Comparison of ENCODE assay signal across 1 cellular context in the genomic region with DNA sequence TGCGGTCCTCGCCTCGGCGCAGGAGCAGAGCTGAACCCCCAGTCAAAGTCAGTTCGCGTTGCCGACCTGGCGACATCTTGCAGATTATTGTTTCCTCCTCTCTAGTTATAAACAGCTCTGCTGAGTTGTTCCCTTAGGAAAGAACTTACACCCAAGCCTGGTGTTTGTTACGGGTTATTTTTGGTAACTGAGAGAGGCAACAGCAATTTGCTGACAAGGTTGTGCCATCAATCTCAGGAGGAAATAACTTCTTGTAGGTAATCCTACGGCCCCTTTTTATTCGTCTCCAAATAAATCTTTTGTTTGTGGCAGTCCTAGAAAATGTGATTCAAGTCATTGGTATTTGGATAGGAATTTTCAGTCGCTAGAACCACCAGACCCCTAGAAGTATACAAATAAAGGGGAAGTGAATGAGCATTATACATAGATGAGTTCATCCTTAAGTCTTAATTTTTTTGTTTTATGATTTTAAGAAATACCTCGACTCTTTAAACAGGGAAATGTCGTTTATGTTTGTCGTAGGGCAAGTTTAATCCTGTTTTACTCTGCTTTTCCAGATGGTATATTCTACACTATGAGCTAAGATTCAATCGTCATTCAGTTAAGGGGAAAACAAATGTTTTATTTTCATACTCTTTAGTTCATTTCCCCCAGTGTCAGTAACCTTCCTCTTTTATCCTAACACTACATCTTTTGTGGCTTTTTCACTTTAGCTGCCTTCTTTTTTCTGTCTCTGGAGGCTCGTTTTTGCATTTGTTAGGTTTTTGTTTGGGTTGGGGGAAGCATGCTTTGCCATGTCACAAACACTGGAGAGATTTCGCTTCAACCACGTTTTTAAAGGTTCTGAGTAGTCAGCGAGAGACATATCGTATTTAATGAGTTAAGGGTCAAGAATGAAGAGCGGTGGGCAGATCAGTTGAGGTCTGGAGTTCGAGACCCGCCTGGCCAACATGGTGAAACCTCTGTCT.
TF ChIP-seq lines count a peak whose summit lies in the region.

No MANE protein-coding gene starts in this region.

TF ChIP-seq in SK-N-SH, 30 proteins besides CTCF, POLR2A, EP300 and RAD21:
- TF ChIP-seq, protein P1, sequence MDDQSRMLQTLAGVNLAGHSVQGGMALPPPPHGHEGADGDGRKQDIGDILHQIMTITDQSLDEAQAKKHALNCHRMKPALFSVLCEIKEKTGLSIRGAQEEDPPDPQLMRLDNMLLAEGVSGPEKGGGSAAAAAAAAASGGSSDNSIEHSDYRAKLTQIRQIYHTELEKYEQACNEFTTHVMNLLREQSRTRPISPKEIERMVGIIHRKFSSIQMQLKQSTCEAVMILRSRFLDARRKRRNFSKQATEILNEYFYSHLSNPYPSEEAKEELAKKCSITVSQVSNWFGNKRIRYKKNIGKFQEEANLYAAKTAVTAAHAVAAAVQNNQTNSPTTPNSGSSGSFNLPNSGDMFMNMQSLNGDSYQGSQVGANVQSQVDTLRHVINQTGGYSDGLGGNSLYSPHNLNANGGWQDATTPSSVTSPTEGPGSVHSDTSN (IDR thresholded peaks at IDR 0.05), result peak; percentile 28; the same call in 1 of the 2 replicates
- TF ChIP-seq TAF1 (IDR thresholded peaks at IDR 0.05; ENCODE audit: borderline replicate concordance, low read depth, low read length) (peak; percentile 31), GABPA (IDR thresholded peaks at IDR 0.05; ENCODE audit: low read depth) (no peak), RFX5 (IDR thresholded peaks at IDR 0.05; ENCODE audit: low read length) (no peak), YY1 (IDR thresholded peaks at IDR 0.05; ENCODE audit: low read depth) (no peak), GATA2 (CRISPR knock-in tag; IDR thresholded peaks at IDR 0.05) (no peak), FOXJ3 (CRISPR knock-in tag; IDR thresholded peaks at IDR 0.05) (no peak), FOSL2 (IDR thresholded peaks at IDR 0.05; ENCODE audit: borderline replicate concordance, low read depth) (peak; percentile 30; the same call in 1 of the 2 replicates), TCF12 (IDR thresholded peaks at IDR 0.05) (peak; percentile 15; the same call in 1 of the 2 replicates), MXI1 (IDR thresholded peaks at IDR 0.05; ENCODE audit: low read depth, low read length) (no peak)
- TF ChIP-seq, protein P2, sequence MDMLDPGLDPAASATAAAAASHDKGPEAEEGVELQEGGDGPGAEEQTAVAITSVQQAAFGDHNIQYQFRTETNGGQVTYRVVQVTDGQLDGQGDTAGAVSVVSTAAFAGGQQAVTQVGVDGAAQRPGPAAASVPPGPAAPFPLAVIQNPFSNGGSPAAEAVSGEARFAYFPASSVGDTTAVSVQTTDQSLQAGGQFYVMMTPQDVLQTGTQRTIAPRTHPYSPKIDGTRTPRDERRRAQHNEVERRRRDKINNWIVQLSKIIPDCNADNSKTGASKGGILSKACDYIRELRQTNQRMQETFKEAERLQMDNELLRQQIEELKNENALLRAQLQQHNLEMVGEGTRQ (IDR thresholded peaks at IDR 0.05; ENCODE audit: borderline replicate concordance, low read depth, low read length), result no peak
- TF ChIP-seq, protein P3, sequence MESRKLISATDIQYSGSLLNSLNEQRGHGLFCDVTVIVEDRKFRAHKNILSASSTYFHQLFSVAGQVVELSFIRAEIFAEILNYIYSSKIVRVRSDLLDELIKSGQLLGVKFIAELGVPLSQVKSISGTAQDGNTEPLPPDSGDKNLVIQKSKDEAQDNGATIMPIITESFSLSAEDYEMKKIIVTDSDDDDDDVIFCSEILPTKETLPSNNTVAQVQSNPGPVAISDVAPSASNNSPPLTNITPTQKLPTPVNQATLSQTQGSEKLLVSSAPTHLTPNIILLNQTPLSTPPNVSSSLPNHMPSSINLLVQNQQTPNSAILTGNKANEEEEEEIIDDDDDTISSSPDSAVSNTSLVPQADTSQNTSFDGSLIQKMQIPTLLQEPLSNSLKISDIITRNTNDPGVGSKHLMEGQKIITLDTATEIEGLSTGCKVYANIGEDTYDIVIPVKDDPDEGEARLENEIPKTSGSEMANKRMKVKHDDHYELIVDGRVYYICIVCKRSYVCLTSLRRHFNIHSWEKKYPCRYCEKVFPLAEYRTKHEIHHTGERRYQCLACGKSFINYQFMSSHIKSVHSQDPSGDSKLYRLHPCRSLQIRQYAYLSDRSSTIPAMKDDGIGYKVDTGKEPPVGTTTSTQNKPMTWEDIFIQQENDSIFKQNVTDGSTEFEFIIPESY (IDR thresholded peaks at IDR 0.05; ENCODE audit: borderline replicate concordance, low read depth), result no peak
- TF ChIP-seq, protein P4, sequence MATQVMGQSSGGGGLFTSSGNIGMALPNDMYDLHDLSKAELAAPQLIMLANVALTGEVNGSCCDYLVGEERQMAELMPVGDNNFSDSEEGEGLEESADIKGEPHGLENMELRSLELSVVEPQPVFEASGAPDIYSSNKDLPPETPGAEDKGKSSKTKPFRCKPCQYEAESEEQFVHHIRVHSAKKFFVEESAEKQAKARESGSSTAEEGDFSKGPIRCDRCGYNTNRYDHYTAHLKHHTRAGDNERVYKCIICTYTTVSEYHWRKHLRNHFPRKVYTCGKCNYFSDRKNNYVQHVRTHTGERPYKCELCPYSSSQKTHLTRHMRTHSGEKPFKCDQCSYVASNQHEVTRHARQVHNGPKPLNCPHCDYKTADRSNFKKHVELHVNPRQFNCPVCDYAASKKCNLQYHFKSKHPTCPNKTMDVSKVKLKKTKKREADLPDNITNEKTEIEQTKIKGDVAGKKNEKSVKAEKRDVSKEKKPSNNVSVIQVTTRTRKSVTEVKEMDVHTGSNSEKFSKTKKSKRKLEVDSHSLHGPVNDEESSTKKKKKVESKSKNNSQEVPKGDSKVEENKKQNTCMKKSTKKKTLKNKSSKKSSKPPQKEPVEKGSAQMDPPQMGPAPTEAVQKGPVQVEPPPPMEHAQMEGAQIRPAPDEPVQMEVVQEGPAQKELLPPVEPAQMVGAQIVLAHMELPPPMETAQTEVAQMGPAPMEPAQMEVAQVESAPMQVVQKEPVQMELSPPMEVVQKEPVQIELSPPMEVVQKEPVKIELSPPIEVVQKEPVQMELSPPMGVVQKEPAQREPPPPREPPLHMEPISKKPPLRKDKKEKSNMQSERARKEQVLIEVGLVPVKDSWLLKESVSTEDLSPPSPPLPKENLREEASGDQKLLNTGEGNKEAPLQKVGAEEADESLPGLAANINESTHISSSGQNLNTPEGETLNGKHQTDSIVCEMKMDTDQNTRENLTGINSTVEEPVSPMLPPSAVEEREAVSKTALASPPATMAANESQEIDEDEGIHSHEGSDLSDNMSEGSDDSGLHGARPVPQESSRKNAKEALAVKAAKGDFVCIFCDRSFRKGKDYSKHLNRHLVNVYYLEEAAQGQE (IDR thresholded peaks at IDR 0.05; ENCODE audit: low read depth, low read length), result no peak
- TF ChIP-seq, protein P5, sequence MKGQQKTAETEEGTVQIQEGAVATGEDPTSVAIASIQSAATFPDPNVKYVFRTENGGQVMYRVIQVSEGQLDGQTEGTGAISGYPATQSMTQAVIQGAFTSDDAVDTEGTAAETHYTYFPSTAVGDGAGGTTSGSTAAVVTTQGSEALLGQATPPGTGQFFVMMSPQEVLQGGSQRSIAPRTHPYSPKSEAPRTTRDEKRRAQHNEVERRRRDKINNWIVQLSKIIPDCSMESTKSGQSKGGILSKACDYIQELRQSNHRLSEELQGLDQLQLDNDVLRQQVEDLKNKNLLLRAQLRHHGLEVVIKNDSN (IDR thresholded peaks at IDR 0.05; ENCODE audit: borderline replicate concordance, low read depth), result no peak
